Comparison of ENCODE assay signal across 1 cellular context in the genomic region with DNA sequence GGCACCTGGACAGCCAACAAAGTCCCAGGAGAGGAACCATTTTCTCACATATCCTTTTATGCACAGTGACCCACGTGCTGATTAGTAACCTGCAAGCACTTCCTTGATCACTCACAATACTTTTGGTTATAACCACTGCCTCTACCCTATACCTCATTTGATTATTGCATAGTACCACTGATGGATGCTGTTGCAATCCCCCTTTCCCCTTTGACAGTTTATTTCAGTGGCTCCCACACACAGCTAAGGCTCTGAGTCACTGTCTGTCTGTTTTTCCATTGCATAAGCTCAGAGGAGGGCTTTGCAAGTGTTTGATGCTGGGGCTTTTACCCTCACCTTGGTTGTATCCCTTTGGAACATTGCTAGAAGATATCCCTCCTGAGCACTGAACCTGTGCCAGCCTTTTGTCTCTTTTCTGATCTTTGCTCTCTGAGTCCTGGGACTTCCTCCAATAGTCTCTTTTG.
TF ChIP-seq lines count a peak whose summit lies in the region.

No MANE protein-coding gene starts in this region.

TF ChIP-seq in IMR-90, 13 proteins besides CTCF, POLR2A, EP300 and RAD21 (continued from another document):
- TF ChIP-seq, protein P1, sequence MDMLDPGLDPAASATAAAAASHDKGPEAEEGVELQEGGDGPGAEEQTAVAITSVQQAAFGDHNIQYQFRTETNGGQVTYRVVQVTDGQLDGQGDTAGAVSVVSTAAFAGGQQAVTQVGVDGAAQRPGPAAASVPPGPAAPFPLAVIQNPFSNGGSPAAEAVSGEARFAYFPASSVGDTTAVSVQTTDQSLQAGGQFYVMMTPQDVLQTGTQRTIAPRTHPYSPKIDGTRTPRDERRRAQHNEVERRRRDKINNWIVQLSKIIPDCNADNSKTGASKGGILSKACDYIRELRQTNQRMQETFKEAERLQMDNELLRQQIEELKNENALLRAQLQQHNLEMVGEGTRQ (IDR thresholded peaks at IDR 0.05; ENCODE audit: low read depth, low read length): no peak
- no peak for TF ChIP-seq BHLHE40 (IDR thresholded peaks at IDR 0.05; ENCODE audit: low read depth, low read length)
- TF ChIP-seq RCOR1 (IDR thresholded peaks at IDR 0.05; ENCODE audit: insufficient replicate concordance, low read length): peak; percentile 64
- TF ChIP-seq RFX5 (IDR thresholded peaks at IDR 0.05; ENCODE audit: low read depth, low read length): no peak
- peak; percentile 99 for TF ChIP-seq CEBPB (IDR thresholded peaks at IDR 0.05; ENCODE audit: low read depth, low read length)
- TF ChIP-seq SMC3 (IDR thresholded peaks at IDR 0.05; ENCODE audit: low read depth, low read length): no peak
- TF ChIP-seq CHD1 (IDR thresholded peaks at IDR 0.05; ENCODE audit: low read depth, low read length): no peak
